Comparison of ENCODE assay signal across 9 cellular contexts in the genomic region with DNA sequence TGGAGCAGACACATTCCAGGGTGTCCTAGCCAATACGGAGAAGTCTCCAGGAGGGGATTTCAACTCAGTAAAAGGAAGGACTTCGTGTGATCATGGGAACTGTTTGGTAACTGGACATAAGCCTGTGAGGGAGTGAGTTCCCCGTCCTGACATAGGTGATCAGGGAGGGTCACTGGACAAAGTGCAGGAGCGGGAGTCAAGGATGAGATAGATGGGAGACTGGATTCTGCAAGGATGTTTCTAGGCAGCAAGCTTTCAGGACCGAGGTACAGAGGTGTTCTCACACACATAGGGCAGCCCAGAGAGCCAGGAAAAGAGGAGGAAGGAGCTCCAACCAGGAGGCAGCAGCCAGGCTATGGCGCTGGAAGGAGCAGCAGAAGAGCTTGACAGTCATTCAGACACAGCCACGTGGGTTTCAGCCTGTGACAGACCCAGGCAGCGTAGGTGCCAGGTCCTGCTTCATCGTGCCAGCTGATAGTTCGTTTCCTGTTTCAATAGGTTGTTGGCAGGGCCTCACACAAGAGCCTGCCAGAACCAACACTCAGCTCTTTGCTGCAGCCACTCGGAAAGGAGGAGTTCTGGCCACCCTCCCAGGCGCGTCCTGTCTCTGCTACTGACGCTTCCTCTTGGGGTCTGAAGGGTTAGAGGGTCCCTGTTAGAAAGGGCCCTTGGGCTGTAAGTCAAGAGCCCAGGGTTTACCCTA.
A peak's percentile ranks its signal among the peaks of the same experiment; 100 is the strongest.
DNase-seq lines count a peak whose midpoint lies in the region; ATAC-seq and TF ChIP-seq lines count a peak whose summit lies in the region.
"Had no signal": no experiment of that assay in that cellular context is flagged by ENCODE, and none has a peak within 500 bp of the region (broad histone marks: within the 10 kb centered on the region; RNA-seq: fewer than 3 reads in every experiment).

No MANE protein-coding gene starts in this region.

- H3K36me3 ChIP-seq in adrenal gland (replicated peaks in 1 of 2) = no peaks in the 10 kb centered on the region

- H3K9me3 ChIP-seq in adrenal gland (replicated peaks in 1 of 3) = no peaks in the 10 kb centered on the region

- ATAC-seq in activated CD4-positive, CD25-positive, alpha-beta regulatory T cell treated with anti-CD3 and anti-CD28 coated beads, Interleukin-2, amount 50 U/mL, for 24 hours = no peak

- 22 to 30% (median 25%) methylated on average over 8 to 14 of the region's 14 CpGs for WGBS in adrenal gland, 4 donors

- intact Hi-C loops in adrenal gland (cut with DNase I) = loop anchor here in 1 of 2 donors (10.0 kb wide), 1 partner anchor 119 kb away; a partner anchor contains a TSS

- H3K27ac ChIP-seq in adrenal gland (peak overlapping the region in 3 of 5 donors; percentile 25 to 54 (median 45)), substantia nigra (ENCODE audit: low read depth, low read length, poor library complexity, severe bottlenecking) (peak overlapping the region; percentile 2)
- H3K27ac ChIP-seq: parathyroid adenoma had no signal

- peaks cover 37 to 44% of the 10 kb centered on the region in 2 donors for H3K4me1 ChIP-seq in adrenal gland (replicated peaks in 1 of 2)

- peak in 1 of 2 donors; percentile 42 for TF ChIP-seq POLR2A in adrenal gland (IDR thresholded peaks at IDR 0.05)

- DNase-seq in activated CD4-positive, alpha-beta T cell treated with anti-CD3 and anti-CD28 coated beads for 48 hours = peak; percentile 31
- no peak for DNase-seq in activated CD4-positive, alpha-beta T cell treated with anti-CD3 and anti-CD28 coated beads, Interleukin-2, amount 50 U/mL, for 4 hours
- peak; percentile 84 to 97 (median 95) for DNase-seq in adrenal gland
- peak in 44 of 51 donors; percentile 15 to 83 (median 58) for DNase-seq in hypothalamus (lab: John Stamatoyannopoulos, UW)
- DNase-seq in substantia nigra (lab: John Stamatoyannopoulos, UW) = peak in 45 of 49 donors; percentile 14 to 88 (median 60)
- DNase-seq in amniotic stem cell (lab: John Stamatoyannopoulos, UW) = no peak
- no peak for DNase-seq in activated gamma-delta T cell (lab: John Stamatoyannopoulos, UW)

- no peak overlapping the region for H3K4me3 ChIP-seq in adrenal gland

- no peaks in the 10 kb centered on the region for H3K27me3 ChIP-seq in adrenal gland

- TF ChIP-seq CTCF in adrenal gland (IDR thresholded peaks at IDR 0.05) = peak in 1 of 6 experiments; percentile 7

Comparison
In these comparisons a context has a peak if more than half of its experiments do, and no peak if none do; other contexts are left out.
1. DNase-seq: peak in activated CD4-positive, alpha-beta T cell treated with anti-CD3 and anti-CD28 coated beads for 48 hours (single experiment), adrenal gland (7 of 7), hypothalamus (44 of 51) and substantia nigra (45 of 49); none in activated CD4-positive, alpha-beta T cell treated with anti-CD3 and anti-CD28 coated beads, Interleukin-2, amount 50 U/mL, for 4 hours (0 of 2), amniotic stem cell (single experiment) and activated gamma-delta T cell (single experiment).